Comparison of ENCODE assay signal across 16 cellular contexts in genomic region chr13:72437458-72437857, GRCh38.
DNase-seq lines count a peak whose midpoint lies in the region; ATAC-seq, FAIRE-seq and TF ChIP-seq lines count a peak whose summit lies in the region.
"Had no signal": no experiment of that assay in that cellular context is flagged by ENCODE, and none has a peak within 500 bp of the region (broad histone marks: within the 10 kb centered on the region; RNA-seq: fewer than 3 reads in every experiment).

No MANE protein-coding gene starts in this region.

- CTCF ChIA-PET in GM12878 (lab: Yijun Ruan, JAX): no interaction called here

- TF ChIP-seq CTCF in NB4 (IDR thresholded peaks at IDR 0.05; ENCODE audit: low read depth, low read length) (no peak), GM12878 (IDR thresholded peaks at IDR 0.05 in 2 of 3, conservative IDR thresholded peaks at IDR 0.05 in 1 of 3; ENCODE audit: control insufficient read depth in 2 of 3, extremely low read depth in 1 of 3, insufficient read depth in 1 of 3, low read depth in 3 of 3, low read length in 3 of 3) (no peak)

- SMC1A ChIA-PET in GM12878 (lab: Charles Lee; ENCODE audit: uncharacterized antibody, unreplicated experiment): no interaction called here

- no peak overlapping the region for H3K4me3 Mint-ChIP-seq in stimulated activated naive CD8-positive, alpha-beta T cell treated with anti-CD3 and anti-CD28 coated beads, Interleukin-15, amount 100 ng/mL, for 72 hours
- H3K4me3 Mint-ChIP-seq: activated naive CD8-positive, alpha-beta T cell treated with anti-CD3 and anti-CD28 coated beads, Interleukin-2, amount 50 U/mL, for 24 hours; natural killer cell; T-cell had no signal

- H3K9me3 Mint-ChIP-seq in stimulated activated naive CD8-positive, alpha-beta T cell treated with anti-CD3 and anti-CD28 coated beads, Interleukin-15, amount 100 ng/mL, for 72 hours: peaks cover 3 to 4% of the 10 kb centered on the region in 2 donors
- H3K9me3 Mint-ChIP-seq: activated naive CD8-positive, alpha-beta T cell treated with anti-CD3 and anti-CD28 coated beads, Interleukin-2, amount 50 U/mL, for 24 hours; T-cell had no signal

- no peak for FAIRE-seq in GM12878 (lab: Jason Lieb, UNC)
- FAIRE-seq in urothelium cell line (lab: Jason Lieb, UNC): no peak
- FAIRE-seq: kidney had no signal

- no peaks in the 10 kb centered on the region for H3K27me3 ChIP-seq in GM12878 (replicated peaks in 1 of 2; ENCODE audit: control insufficient read depth in 2 of 2, insufficient read depth in 2 of 2, low read length in 1 of 2)
- H3K27me3 ChIP-seq: BLaER1 treated with 17β-estradiol and CSF1 and Interleukin-3, amounts not matched to agents 10 nM and 100 nM; right atrium auricular region had no signal

- no peak overlapping the region for H3K9ac ChIP-seq in GM12878 (ENCODE audit: control insufficient read depth, insufficient read depth, low read length)

- TF ChIP-seq POLR2A in NB4 (IDR thresholded peaks at IDR 0.05; ENCODE audit: extremely low read depth, insufficient read length) (no peak), GM12878 (IDR thresholded peaks at IDR 0.05; ENCODE audit: low read depth, low read length) (no peak)

- POLR2A ChIA-PET in GM12878 (lab: Charles Lee): no interaction called here

- in situ Hi-C loops in Caki2 (cut with HindIII; ENCODE audit: low pct_unique_long_range_greater_than_20kb, low sequenced_read_pairs) (no loop called here), GM12878 (cut with MboI) (no loop called here)

- no peaks in the 10 kb centered on the region for H3K4me1 ChIP-seq in GM12878 (ENCODE audit: control insufficient read depth, insufficient read depth, low read length)
- H3K4me1 ChIP-seq: right atrium auricular region had no signal

- no peaks in the 10 kb centered on the region for H3K36me3 ChIP-seq in GM12878 (ENCODE audit: control insufficient read depth in 2 of 2, insufficient read depth in 2 of 2, low read length in 1 of 2)
- H3K36me3 ChIP-seq: BLaER1 treated with 17β-estradiol and CSF1 and Interleukin-3, amounts not matched to agents 10 nM and 100 nM; right atrium auricular region had no signal

- no peak overlapping the region for H3K27ac Mint-ChIP-seq in stimulated activated naive CD8-positive, alpha-beta T cell treated with anti-CD3 and anti-CD28 coated beads, Interleukin-15, amount 100 ng/mL, for 72 hours
- H3K27ac Mint-ChIP-seq: activated naive CD8-positive, alpha-beta T cell treated with anti-CD3 and anti-CD28 coated beads, Interleukin-2, amount 50 U/mL, for 24 hours; natural killer cell; T-cell had no signal

- H2AFZ ChIP-seq in GM12878 (ENCODE audit: control insufficient read depth, low read depth, low read length): no peak overlapping the region

- H3K27ac ChIP-seq in GM12878 (ENCODE audit: control insufficient read depth, insufficient read depth): no peak overlapping the region
- H3K27ac ChIP-seq: right atrium auricular region had no signal

- H3K27me3 Mint-ChIP-seq in stimulated activated naive CD8-positive, alpha-beta T cell treated with anti-CD3 and anti-CD28 coated beads, Interleukin-15, amount 100 ng/mL, for 72 hours: no peaks in the 10 kb centered on the region
- H3K27me3 Mint-ChIP-seq: activated naive CD8-positive, alpha-beta T cell treated with anti-CD3 and anti-CD28 coated beads, Interleukin-2, amount 50 U/mL, for 24 hours; T-cell had no signal

- intact Hi-C loops in GM12878 (cut with micrococcal nuclease; ENCODE audit: unreplicated experiment): no loop called here

- no peaks in the 10 kb centered on the region for H3K4me1 Mint-ChIP-seq in stimulated activated naive CD8-positive, alpha-beta T cell treated with anti-CD3 and anti-CD28 coated beads, Interleukin-15, amount 100 ng/mL, for 72 hours
- H3K4me1 Mint-ChIP-seq: activated naive CD8-positive, alpha-beta T cell treated with anti-CD3 and anti-CD28 coated beads, Interleukin-2, amount 50 U/mL, for 24 hours; natural killer cell; T-cell had no signal

- no peak for TF ChIP-seq EP300 in GM12878 (IDR thresholded peaks at IDR 0.05; ENCODE audit: borderline replicate concordance in 1 of 2, control insufficient read depth in 1 of 2, low read depth in 2 of 2, low read length in 2 of 2)

- TF ChIP-seq RAD21 in GM12878 (IDR thresholded peaks at IDR 0.05; ENCODE audit: insufficient read depth, low read depth, low read length): no peak

- RAD21 ChIA-PET in GM12878 (lab: Charles Lee; ENCODE audit: unreplicated experiment): no interaction called here

- H3K9me3 ChIP-seq in GM12878 (replicated peaks; ENCODE audit: control insufficient read depth, insufficient read depth, low read length): no peaks in the 10 kb centered on the region
- H3K9me3 ChIP-seq: BLaER1 treated with 17β-estradiol and CSF1 and Interleukin-3, amounts not matched to agents 10 nM and 100 nM; right atrium auricular region had no signal

- WGBS in GM12878 (ENCODE audit: insufficient coverage, insufficient replicate concordance, low lambda C conversion rate, missing lambda C conversion rate): 6% methylated on average over 1 of the region's 1 CpG

- no TSS peak for BruUV-seq in GM12878 (replicated peaks; lab: Mats Ljungman, UMichigan)

- no peaks in the 10 kb centered on the region for H3K79me2 ChIP-seq in GM12878 (ENCODE audit: control insufficient read depth, insufficient read depth, low read length)

- DNase-seq in Caki2 (ENCODE audit: low read depth): peak; percentile 6
- DNase-seq in NB4 (ENCODE audit: low read depth): peak; percentile 4
- no peak for DNase-seq in GM12878 (ENCODE audit: low read depth, low spot score)
- DNase-seq in kidney glomerular epithelial cell (lab: John Stamatoyannopoulos, UW): peak; percentile 70
- no peak for DNase-seq in urothelium cell line (ENCODE audit: low spot score)
- DNase-seq in NCI-H774 (lab: John Stamatoyannopoulos, UW): no peak
- no peak for DNase-seq in stimulated activated naive CD8-positive, alpha-beta T cell treated with anti-CD3 and anti-CD28 coated beads, Interleukin-15, amount 100 ng/mL, for 72 hours
- no peak for DNase-seq in left lobe of liver (ENCODE audit: low spot score)
- DNase-seq: activated naive CD8-positive, alpha-beta T cell treated with anti-CD3 and anti-CD28 coated beads, Interleukin-2, amount 50 U/mL, for 24 hours; kidney; natural killer cell; NCI-H2171 treated with DMSO at 0.1 percent for 48 hours; stimulated activated naive CD4-positive, alpha-beta T cell treated with Interleukin-2 at 50 U/mL for 16 hours; T-cell had no signal

- no peak for ATAC-seq in GM12878
- ATAC-seq in stimulated activated naive CD8-positive, alpha-beta T cell treated with anti-CD3 and anti-CD28 coated beads, Interleukin-15, amount 100 ng/mL, for 72 hours: no peak
- no peak for ATAC-seq in left lobe of liver
- ATAC-seq: activated naive CD8-positive, alpha-beta T cell treated with anti-CD3 and anti-CD28 coated beads, Interleukin-2, amount 50 U/mL, for 24 hours; natural killer cell; T-cell had no signal

- H3K4me3 ChIP-seq in NB4 (ENCODE audit: low read depth, low read length) (no peak overlapping the region), GM12878 (no peak overlapping the region)
- H3K4me3 ChIP-seq: BLaER1 treated with 17β-estradiol and CSF1 and Interleukin-3, amounts not matched to agents 10 nM and 100 nM; right atrium auricular region had no signal

- no peaks in the 10 kb centered on the region for H4K20me1 ChIP-seq in GM12878 (ENCODE audit: control insufficient read depth, insufficient read depth)
- H4K20me1 ChIP-seq: BLaER1 treated with 17β-estradiol and CSF1 and Interleukin-3, amounts not matched to agents 10 nM and 100 nM had no signal

- H3K4me2 ChIP-seq in GM12878 (ENCODE audit: control insufficient read depth, insufficient read depth): no peak overlapping the region

TF ChIP-seq in GM12878, 131 proteins besides CTCF, POLR2A, EP300 and RAD21:
- TF ChIP-seq SPI1 (IDR thresholded peaks at IDR 0.05; ENCODE audit: borderline replicate concordance, insufficient read depth, low read depth, low read length): peak; percentile 60; the same call in 1 of the 2 replicates
- no peak for TF ChIP-seq SMAD5 (IDR thresholded peaks at IDR 0.05; ENCODE audit: low read depth)
- TF ChIP-seq SMAD1 (IDR thresholded peaks at IDR 0.05; ENCODE audit: low read depth, partially characterized antibody): no peak
- no peak for TF ChIP-seq ZBTB40 (IDR thresholded peaks at IDR 0.05; ENCODE audit: borderline replicate concordance)
- TF ChIP-seq STAT3 (IDR thresholded peaks at IDR 0.05; ENCODE audit: low read depth, low read length): no peak

Comparison
In these comparisons a context has a peak if more than half of its experiments do, and no peak if none do; other contexts are left out.
1. DNase-seq: peak in Caki2 (single experiment), NB4 (single experiment) and kidney glomerular epithelial cell (single experiment); none in GM12878 (single experiment), urothelium cell line (single experiment), NCI-H774 (single experiment), stimulated activated naive CD8-positive, alpha-beta T cell treated with anti-CD3 and anti-CD28 coated beads, Interleukin-15, amount 100 ng/mL, for 72 hours (0 of 2) and left lobe of liver (single experiment).